6 cellular contexts compared by ENCODE assay signal in genomic region chr5:179642626-179643025, GRCh38. TPM values are rescaled to one million over a fixed set of nuclear protein-coding genes. Genes with fewer than 3 reads are reported as not detected.
"Had no signal": no experiment of that assay in that cellular context is flagged by ENCODE, and none has a peak within 500 bp of the region (broad histone marks: within the 10 kb centered on the region; RNA-seq: fewer than 3 reads in every experiment).

No MANE protein-coding gene starts in this region.

RNA-seq across cellular contexts. Expression of gene CBY3, which starts 38.2 kb away (rescaled TPM):
- total RNA-seq: GM23248, H4, H7, HepG2, HFFc6, HT1080 had no signal
- polyA plus RNA-seq: HepG2 had no signal
